ENCODE assay signal across 8 cellular contexts in genomic region chr4:2007804-2008670, GRCh38. TPM values are rescaled to one million over a fixed set of nuclear protein-coding genes. Genes with fewer than 3 reads are reported as not detected.
DNase-seq lines count a peak whose midpoint lies in the region; ATAC-seq, FAIRE-seq and TF ChIP-seq lines count a peak whose summit lies in the region.

No MANE protein-coding gene starts in this region.

- H3K9me3 ChIP-seq in esophagus (ENCODE audit: control insufficient read depth in 2 of 2, insufficient read depth in 1 of 2, low read depth in 1 of 2, low read length in 1 of 2) (no peaks in the 10 kb centered on the region), pancreas (no peaks in the 10 kb centered on the region)

- H3K27ac ChIP-seq in esophagus (ENCODE audit: low read depth in 2 of 2, low read length in 1 of 2): peak overlapping the region; percentile 96 to 99
- peak overlapping the region in 2 of 4 donors; percentile 90 to 94 for H3K27ac ChIP-seq in pancreas

- H3K4me1 ChIP-seq in esophagus (ENCODE audit: control insufficient read depth in 2 of 2, insufficient read depth in 2 of 2, low read length in 1 of 2) (peaks cover 2 to 7% of the 10 kb centered on the region in 2 donors), pancreas (peaks cover 0 to 15% (median 6%) of the 10 kb centered on the region in 3 donors)

- no peak for FAIRE-seq in pancreas (lab: Jason Lieb, UNC)

- WGBS in esophagus, 2 donors: 1 to 2% methylated on average over 42 to 57 of the region's 57 CpGs
- WGBS in pancreas, 2 donors: 1% methylated on average over 46 to 57 of the region's 57 CpGs

- DNase-seq in D341Med (ENCODE audit: low spot score) (peak; percentile 62), OCI-M1 (lab: John Stamatoyannopoulos, UW) (peak; percentile 15), pancreas (peak in 3 of 6 donors; percentile 45 to 60 (median 46)), NCI-H2029 (lab: John Stamatoyannopoulos, UW) (no peak), Kasumi-1 (lab: John Stamatoyannopoulos, UW) (no peak)
- DNase-seq in activated effector memory CD4-positive, alpha-beta T cell treated with anti-CD3 and anti-CD28 coated beads, Interleukin-2, amount 50 U/mL, for 16 hours: no peak

- H3K27me3 ChIP-seq in esophagus (ENCODE audit: control insufficient read depth in 1 of 2, insufficient read depth in 2 of 2, low read length in 2 of 2) (no peaks in the 10 kb centered on the region), pancreas (no peaks in the 10 kb centered on the region)

- no peaks in the 10 kb centered on the region for H3K36me3 ChIP-seq in esophagus (ENCODE audit: control insufficient read depth in 2 of 2, insufficient read depth in 2 of 2, low read length in 1 of 2)
- H3K36me3 ChIP-seq in pancreas: no peaks in the 10 kb centered on the region

- TF ChIP-seq CTCF in pancreas (IDR thresholded peaks at IDR 0.05): no peak

- H3K4me3 ChIP-seq in esophagus (ENCODE audit: low read depth in 1 of 2, low read length in 2 of 2) (peak overlapping the region; percentile 93 to 97), pancreas (peak overlapping the region; percentile 79 to 91 (median 88))

- no peak for ATAC-seq in pancreas
- no peak for ATAC-seq in GM21723 (IDR thresholded peaks at IDR 0.05; ENCODE audit: unreplicated experiment)

- intact Hi-C loops in pancreas (cut with DNase I): no loop called here

RNA-seq across cellular contexts. Expression of gene NELFA, which starts 0.7 kb away (rescaled TPM):
- polyA plus RNA-seq in esophagus (10 to 100 TPM; 27.1 to 35.4 TPM), pancreas (10 to 100 TPM; 28.4 to 30.9 TPM)
- 10 to 100 TPM; 13.6 to 21.6 (median 16.7) TPM for total RNA-seq in pancreas

RNA-seq across cellular contexts. Expression of gene NAT8L, which starts 51.1 kb away (rescaled TPM):
- polyA plus RNA-seq in esophagus: under 1 TPM in 1 of 2 donors, not detected in 1; 0.02 TPM
- 1 to 10 TPM; 3.0 to 6.1 (median 3.8) TPM for total RNA-seq in pancreas
- polyA plus RNA-seq in pancreas: 1 to 10 TPM; 6.3 to 7.2 TPM

Comparison
In these comparisons a context has a peak if more than half of its experiments do, and no peak if none do; other contexts are left out.
1. DNase-seq: peak in D341Med (single experiment) and OCI-M1 (single experiment); none in NCI-H2029 (single experiment), Kasumi-1 (0 of 2) and activated effector memory CD4-positive, alpha-beta T cell treated with anti-CD3 and anti-CD28 coated beads, Interleukin-2, amount 50 U/mL, for 16 hours (single experiment).
2. RNA of gene NAT8L, which starts 51.1 kb away (polyA plus RNA-seq): 6.3 to 7.2 TPM in pancreas; 0.02 TPM in esophagus; every median in the first group is over 4 times any median in the second.